In genomic region chr2:160270571-160271113, GRCh38 we compare ENCODE assay signal across 8 cellular contexts.
DNase-seq lines count a peak whose midpoint lies in the region; ATAC-seq, FAIRE-seq and TF ChIP-seq lines count a peak whose summit lies in the region.

No MANE protein-coding gene starts in this region.

- no peak for FAIRE-seq in HepG2 (lab: Jason Lieb, UNC)

- peaks cover 1% of the 10 kb centered on the region for H3K27me3 Mint-ChIP-seq in activated CD4-positive, alpha-beta T cell treated with anti-CD3 and anti-CD28 coated beads, Interleukin-2, amount 10 ng/mL, durations not matched to agents 7 days and 5 days

- H3K9me3 ChIP-seq in body of pancreas (no peaks in the 10 kb centered on the region), HepG2 (ENCODE audit: low read length) (no peaks in the 10 kb centered on the region), transverse colon (no peaks in the 10 kb centered on the region)

- TF ChIP-seq CTCF in body of pancreas (IDR thresholded peaks at IDR 0.05) (peak in 2 of 7 experiments; percentile 19 to 40), HepG2 (CRISPR knock-in tag; IDR thresholded peaks at IDR 0.05) (no peak), transverse colon (IDR thresholded peaks at IDR 0.05) (no peak)

- no TSS peak for BruUV-seq in HepG2 (replicated peaks; lab: Mats Ljungman, UMichigan)

- CTCF ChIA-PET in activated CD4-positive, alpha-beta T cell treated with anti-CD3 and anti-CD28 coated beads, Interleukin-2, amount 10 ng/mL, durations not matched to agents 7 days and 5 days (lab: Charles Lee): interaction anchor here (0.6 to 1.8 kb wide), 6 partner anchors 8 to 128 kb away, joined by 3 to 6 read pairs (median 4); no protein-coding TSS in a partner anchor
- CTCF ChIA-PET in HepG2 (lab: Yijun Ruan, JAX; ENCODE audit: low intra/inter-chr PET ratio, low total read pairs): interaction anchor here (0.8 kb wide), 1 partner anchor 161 kb away, joined by 4 read pairs; no protein-coding TSS in a partner anchor

- H3K4me2 ChIP-seq in HepG2 (ENCODE audit: low read depth, low read length): peak overlapping the region; percentile 97

- H2AFZ ChIP-seq in HepG2 (ENCODE audit: low read length): no peak overlapping the region

- H3K9ac ChIP-seq in HepG2 (ENCODE audit: insufficient read depth, low read depth, low read length): peak overlapping the region; percentile 57

- TF ChIP-seq EP300 in HepG2 (IDR thresholded peaks at IDR 0.05; ENCODE audit: low read depth in 2 of 2, low read length in 2 of 2): no peak
- TF ChIP-seq EP300 in HepG2 (CRISPR knock-in tag; IDR thresholded peaks at IDR 0.05; ENCODE audit: borderline replicate concordance): no peak
- TF ChIP-seq EP300 in transverse colon (IDR thresholded peaks at IDR 0.05; ENCODE audit: low read depth): no peak

- TF ChIP-seq RAD21 in HepG2 (CRISPR knock-in tag; IDR thresholded peaks at IDR 0.05): no peak

- peaks cover 34% of the 10 kb centered on the region for H3K4me1 Mint-ChIP-seq in activated CD4-positive, alpha-beta T cell treated with anti-CD3 and anti-CD28 coated beads, Interleukin-2, amount 10 ng/mL, durations not matched to agents 7 days and 5 days

- H3K27ac ChIP-seq in body of pancreas (peak overlapping the region; percentile 95 to 97 (median 96)), HepG2 (ENCODE audit: extremely low read length, insufficient read depth, low read length) (peak overlapping the region; percentile 41), transverse colon (peak overlapping the region; percentile 87 to 92 (median 90))

- POLR2A ChIA-PET in activated CD4-positive, alpha-beta T cell treated with anti-CD3 and anti-CD28 coated beads, Interleukin-2, amount 10 ng/mL, durations not matched to agents 7 days and 5 days (lab: Charles Lee): no interaction called here
- POLR2A ChIA-PET in HepG2 (lab: Yijun Ruan, JAX): interaction anchor here (0.9 to 1.5 kb wide), 10 partner anchors 8 to 793 kb away, joined by 3 to 6 read pairs (median 3); no protein-coding TSS in a partner anchor

- H3K79me2 ChIP-seq in HepG2 (ENCODE audit: insufficient read depth, low read length): no peaks in the 10 kb centered on the region

- intact Hi-C loops in body of pancreas (cut with DNase I) (no loop called here), HepG2 (cut with micrococcal nuclease; ENCODE audit: unreplicated experiment) (no loop called here), transverse colon (cut with DNase I; ENCODE audit: low total_unique reads) (no loop called here)

- H3K9me3 Mint-ChIP-seq in activated CD4-positive, alpha-beta T cell treated with anti-CD3 and anti-CD28 coated beads, Interleukin-2, amount 10 ng/mL, durations not matched to agents 7 days and 5 days: no peaks in the 10 kb centered on the region

- no peak overlapping the region for H3K4me3 ChIP-seq in body of pancreas
- H3K4me3 ChIP-seq in HepG2 (replicated peaks in 1 of 3; ENCODE audit: insufficient read depth in 1 of 3, low read depth in 2 of 3, low read length in 3 of 3): peak overlapping the region in 2 of 3 experiments; percentile 36 to 71; a peak in 3 of 6 replicates
- peak overlapping the region in 3 of 4 donors; percentile 36 to 48 (median 41) for H3K4me3 ChIP-seq in transverse colon

- H4K20me1 ChIP-seq in HepG2 (ENCODE audit: insufficient read depth, low read length): no peaks in the 10 kb centered on the region

- no peak overlapping the region for H3K27ac Mint-ChIP-seq in activated CD4-positive, alpha-beta T cell treated with anti-CD3 and anti-CD28 coated beads, Interleukin-2, amount 10 ng/mL, durations not matched to agents 7 days and 5 days

- WGBS in body of pancreas, 2 donors: 29 to 30% methylated on average over 15 of the region's 15 CpGs
- WGBS in HepG2 (ENCODE audit: low lambda C conversion rate): 92% methylated on average over 15 of the region's 15 CpGs
- 46 to 67% methylated on average over 5 to 15 of the region's 15 CpGs for WGBS in transverse colon (ENCODE audit: low coverage in 1 of 2), 2 donors

- in situ Hi-C loops in HepG2 (cut with HindIII; ENCODE audit: extremely low pct_ligation_motif_present, low pct_unique_long_range_greater_than_20kb): loop anchor here (25.0 kb wide), 1 partner anchor 692 kb away; no protein-coding TSS in a partner anchor
- in situ Hi-C loops in transverse colon (cut with MboI; ENCODE audit: low pct_ligation_motif_present in 1 of 4, low pct_unique_long_range_greater_than_20kb in 1 of 4, low sequenced_read_pairs in 3 of 4): loop anchor here in 2 of 4 donors (25.0 kb wide), 1 partner anchor 717 kb away; no protein-coding TSS in a partner anchor

- TF ChIP-seq POLR2A in body of pancreas (IDR thresholded peaks at IDR 0.05): no peak
- no peak for TF ChIP-seq POLR2A in HepG2 (IDR thresholded peaks at IDR 0.05; ENCODE audit: insufficient read depth in 1 of 2, low read depth in 2 of 2, low read length in 2 of 2)
- no peak for TF ChIP-seq POLR2A in transverse colon (IDR thresholded peaks at IDR 0.05)

- H3K36me3 ChIP-seq in body of pancreas (replicated peaks in 1 of 2; ENCODE audit: insufficient read depth in 1 of 2, low read depth in 2 of 2) (no peaks in the 10 kb centered on the region), HepG2 (replicated peaks in 1 of 2; ENCODE audit: control insufficient read depth in 1 of 2, insufficient read depth in 2 of 2, low read length in 2 of 2) (peaks cover 3 to 18% of the 10 kb centered on the region in 2 experiments; a peak in 4 of 5 replicates), transverse colon (no peaks in the 10 kb centered on the region)

- no peak for DNase-seq in activated CD4-positive, alpha-beta T cell treated with anti-CD3 and anti-CD28 coated beads, Interleukin-2, amount 10 ng/mL, durations not matched to agents 7 days and 5 days
- no peak for DNase-seq in activated CD4-positive, alpha-beta T cell treated with anti-CD3 and anti-CD28 coated beads for 1 hour
- DNase-seq in body of pancreas (no peak), HepG2 (ENCODE audit: low spot score) (no peak), transverse colon (no peak), NCI-H146 treated with DMSO at 0.1 percent for 48 hours (lab: John Stamatoyannopoulos, UW; ENCODE audit: unreplicated experiment) (no peak), GOT3 (lab: John Stamatoyannopoulos, UW) (no peak), germinal center (ENCODE audit: low spot score) (no peak)

- H3K4me1 ChIP-seq in body of pancreas (peaks cover 73% of the 10 kb centered on the region), HepG2 (ENCODE audit: insufficient read depth, low read length) (peaks cover 17% of the 10 kb centered on the region), transverse colon (peaks cover 0 to 37% (median 18%) of the 10 kb centered on the region in 4 donors)

- no peaks in the 10 kb centered on the region for H3K27me3 ChIP-seq in body of pancreas
- no peaks in the 10 kb centered on the region; a peak in 1 of 5 replicates for H3K27me3 ChIP-seq in HepG2 (ENCODE audit: control insufficient read depth in 1 of 2, insufficient read depth in 2 of 2, low read length in 2 of 2)
- H3K27me3 ChIP-seq in transverse colon: no peaks in the 10 kb centered on the region

- H3K36me3 Mint-ChIP-seq in activated CD4-positive, alpha-beta T cell treated with anti-CD3 and anti-CD28 coated beads, Interleukin-2, amount 10 ng/mL, durations not matched to agents 7 days and 5 days (ENCODE audit: low read depth): peaks cover 50% of the 10 kb centered on the region

- peak; percentile 42 for ATAC-seq in body of pancreas
- peak; percentile 4 for ATAC-seq in HepG2

- peak overlapping the region; percentile 41 for H3K4me3 Mint-ChIP-seq in activated CD4-positive, alpha-beta T cell treated with anti-CD3 and anti-CD28 coated beads, Interleukin-2, amount 10 ng/mL, durations not matched to agents 7 days and 5 days

TF ChIP-seq in HepG2, 621 proteins besides CTCF, POLR2A, EP300 and RAD21 (continues in another document):
- TF ChIP-seq ZNF121 (CRISPR knock-in tag; IDR thresholded peaks at IDR 0.05) (no peak), ZNF670 (CRISPR knock-in tag; IDR thresholded peaks at IDR 0.05; ENCODE audit: borderline replicate concordance) (no peak), SMAD1 (CRISPR knock-in tag; IDR thresholded peaks at IDR 0.05; ENCODE audit: borderline replicate concordance, low read depth) (0 out of 2 replicates have a peak, but pooled peaks have one; percentile 4), ARID4A (CRISPR knock-in tag; IDR thresholded peaks at IDR 0.05; ENCODE audit: borderline replicate concordance) (no peak)

Comparison
In these comparisons a context has a peak if more than half of its experiments do, and no peak if none do; other contexts are left out.
1. H3K27ac ChIP-seq: peak in every context shown above with its lines; median percentile 96 in body of pancreas; 90 in transverse colon; 41 in HepG2.
2. H3K4me3 ChIP-seq: peak in HepG2 (2 of 3) and transverse colon (3 of 4); none in body of pancreas (0 of 2).